Comparison of ENCODE assay signal across 1 cellular context in the genomic region with DNA sequence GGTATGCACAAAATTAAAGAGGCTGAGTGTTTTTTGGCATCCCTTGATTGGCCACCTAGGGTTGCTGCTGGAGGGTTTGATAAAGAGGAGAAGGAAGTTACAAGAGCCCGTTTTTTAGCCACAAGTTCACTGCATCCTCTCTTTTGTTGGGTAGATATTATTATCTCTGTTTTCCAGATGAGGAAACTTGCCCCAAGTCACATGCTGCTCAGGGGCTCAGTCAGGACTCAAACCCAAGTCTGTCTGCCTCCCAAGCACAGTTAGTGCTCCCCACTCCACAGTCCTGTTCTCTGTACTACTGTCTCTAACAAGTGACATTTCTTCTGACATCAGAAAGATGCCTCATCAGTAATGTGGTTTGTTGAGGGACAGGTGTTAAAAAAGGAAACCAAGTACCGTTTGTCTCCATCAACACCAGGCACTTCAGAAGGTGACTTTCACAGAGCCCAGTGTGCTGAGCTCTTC.
TF ChIP-seq lines count a peak whose summit lies in the region.

No MANE protein-coding gene starts in this region.

TF ChIP-seq in H1, 55 proteins besides CTCF, POLR2A, EP300 and RAD21:
- TF ChIP-seq JUN (IDR thresholded peaks at IDR 0.05; ENCODE audit: low read depth, low read length) (no peak), TAF1 (IDR thresholded peaks at IDR 0.05; ENCODE audit: low read depth, low read length) (no peak), TBP (IDR thresholded peaks at IDR 0.05; ENCODE audit: low read depth, low read length) (no peak), CTBP2 (IDR thresholded peaks at IDR 0.05; ENCODE audit: borderline replicate concordance, insufficient read depth, insufficient read length, low read length) (no peak), SIRT6 (IDR thresholded peaks at IDR 0.05; ENCODE audit: low read length) (no peak), CREB1 (IDR thresholded peaks at IDR 0.05) (no peak), CEBPB (IDR thresholded peaks at IDR 0.05; ENCODE audit: low read depth, low read length) (no peak), JUND (IDR thresholded peaks at IDR 0.05; ENCODE audit: low read length) (no peak), BCL11A (IDR thresholded peaks at IDR 0.05; ENCODE audit: low read depth in 2 of 2, low read length in 2 of 2) (no peak), EZH2 (IDR thresholded peaks at IDR 0.05; ENCODE audit: low read depth, low read length, severe bottlenecking) (no peak)
